Comparison of ENCODE assay signal across 1 cellular context in the genomic region with DNA sequence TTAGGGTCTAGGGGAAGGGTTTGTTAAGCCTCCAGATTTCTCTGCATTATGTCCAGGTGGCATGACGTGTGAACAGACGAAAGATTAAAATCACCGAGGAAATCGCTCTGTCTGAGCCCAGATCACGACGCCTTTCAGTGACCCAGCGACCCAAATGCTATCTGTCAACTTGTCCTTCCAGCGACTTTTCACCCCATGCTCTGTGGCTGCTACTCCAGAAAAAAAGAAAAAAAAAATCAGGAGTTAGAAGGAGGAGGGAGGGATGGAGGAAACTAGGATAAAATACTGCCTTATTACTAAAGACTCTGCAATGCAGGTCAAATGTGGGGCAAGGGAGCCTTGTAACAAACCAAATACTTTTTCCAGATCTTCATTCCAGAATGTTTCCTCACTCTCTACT.
TF ChIP-seq lines count a peak whose summit lies in the region.

No MANE protein-coding gene starts in this region.

TF ChIP-seq in GM23338, 12 proteins besides CTCF, POLR2A, EP300 and RAD21:
- TF ChIP-seq, protein P1, sequence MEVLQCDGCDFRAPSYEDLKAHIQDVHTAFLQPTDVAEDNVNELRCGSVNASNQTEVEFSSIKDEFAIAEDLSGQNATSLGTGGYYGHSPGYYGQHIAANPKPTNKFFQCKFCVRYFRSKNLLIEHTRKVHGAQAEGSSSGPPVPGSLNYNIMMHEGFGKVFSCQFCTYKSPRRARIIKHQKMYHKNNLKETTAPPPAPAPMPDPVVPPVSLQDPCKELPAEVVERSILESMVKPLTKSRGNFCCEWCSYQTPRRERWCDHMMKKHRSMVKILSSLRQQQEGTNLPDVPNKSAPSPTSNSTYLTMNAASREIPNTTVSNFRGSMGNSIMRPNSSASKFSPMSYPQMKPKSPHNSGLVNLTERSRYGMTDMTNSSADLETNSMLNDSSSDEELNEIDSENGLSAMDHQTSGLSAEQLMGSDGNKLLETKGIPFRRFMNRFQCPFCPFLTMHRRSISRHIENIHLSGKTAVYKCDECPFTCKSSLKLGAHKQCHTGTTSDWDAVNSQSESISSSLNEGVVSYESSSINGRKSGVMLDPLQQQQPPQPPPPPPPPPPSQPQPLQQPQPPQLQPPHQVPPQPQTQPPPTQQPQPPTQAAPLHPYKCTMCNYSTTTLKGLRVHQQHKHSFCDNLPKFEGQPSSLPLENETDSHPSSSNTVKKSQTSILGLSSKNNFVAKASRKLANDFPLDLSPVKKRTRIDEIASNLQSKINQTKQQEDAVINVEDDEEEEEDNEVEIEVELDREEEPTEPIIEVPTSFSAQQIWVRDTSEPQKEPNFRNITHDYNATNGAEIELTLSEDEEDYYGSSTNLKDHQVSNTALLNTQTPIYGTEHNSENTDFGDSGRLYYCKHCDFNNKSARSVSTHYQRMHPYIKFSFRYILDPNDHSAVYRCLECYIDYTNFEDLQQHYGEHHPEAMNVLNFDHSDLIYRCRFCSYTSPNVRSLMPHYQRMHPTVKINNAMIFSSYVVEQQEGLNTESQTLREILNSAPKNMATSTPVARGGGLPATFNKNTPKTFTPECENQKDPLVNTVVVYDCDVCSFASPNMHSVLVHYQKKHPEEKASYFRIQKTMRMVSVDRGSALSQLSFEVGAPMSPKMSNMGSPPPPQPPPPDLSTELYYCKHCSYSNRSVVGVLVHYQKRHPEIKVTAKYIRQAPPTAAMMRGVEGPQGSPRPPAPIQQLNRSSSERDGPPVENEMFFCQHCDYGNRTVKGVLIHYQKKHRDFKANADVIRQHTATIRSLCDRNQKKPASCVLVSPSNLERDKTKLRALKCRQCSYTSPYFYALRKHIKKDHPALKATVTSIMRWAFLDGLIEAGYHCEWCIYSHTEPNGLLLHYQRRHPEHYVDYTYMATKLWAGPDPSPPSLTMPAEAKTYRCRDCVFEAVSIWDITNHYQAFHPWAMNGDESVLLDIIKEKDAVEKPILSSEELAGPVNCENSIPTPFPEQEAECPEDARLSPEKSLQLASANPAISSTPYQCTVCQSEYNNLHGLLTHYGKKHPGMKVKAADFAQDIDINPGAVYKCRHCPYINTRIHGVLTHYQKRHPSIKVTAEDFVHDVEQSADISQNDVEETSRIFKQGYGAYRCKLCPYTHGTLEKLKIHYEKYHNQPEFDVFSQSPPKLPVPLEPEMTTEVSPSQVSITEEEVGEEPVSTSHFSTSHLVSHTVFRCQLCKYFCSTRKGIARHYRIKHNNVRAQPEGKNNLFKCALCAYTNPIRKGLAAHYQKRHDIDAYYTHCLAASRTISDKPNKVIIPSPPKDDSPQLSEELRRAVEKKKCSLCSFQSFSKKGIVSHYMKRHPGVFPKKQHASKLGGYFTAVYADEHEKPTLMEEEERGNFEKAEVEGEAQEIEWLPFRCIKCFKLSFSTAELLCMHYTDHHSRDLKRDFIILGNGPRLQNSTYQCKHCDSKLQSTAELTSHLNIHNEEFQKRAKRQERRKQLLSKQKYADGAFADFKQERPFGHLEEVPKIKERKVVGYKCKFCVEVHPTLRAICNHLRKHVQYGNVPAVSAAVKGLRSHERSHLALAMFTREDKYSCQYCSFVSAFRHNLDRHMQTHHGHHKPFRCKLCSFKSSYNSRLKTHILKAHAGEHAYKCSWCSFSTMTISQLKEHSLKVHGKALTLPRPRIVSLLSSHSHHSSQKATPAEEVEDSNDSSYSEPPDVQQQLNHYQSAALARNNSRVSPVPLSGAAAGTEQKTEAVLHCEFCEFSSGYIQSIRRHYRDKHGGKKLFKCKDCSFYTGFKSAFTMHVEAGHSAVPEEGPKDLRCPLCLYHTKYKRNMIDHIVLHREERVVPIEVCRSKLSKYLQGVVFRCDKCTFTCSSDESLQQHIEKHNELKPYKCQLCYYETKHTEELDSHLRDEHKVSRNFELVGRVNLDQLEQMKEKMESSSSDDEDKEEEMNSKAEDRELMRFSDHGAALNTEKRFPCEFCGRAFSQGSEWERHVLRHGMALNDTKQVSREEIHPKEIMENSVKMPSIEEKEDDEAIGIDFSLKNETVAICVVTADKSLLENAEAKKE (CRISPR knock-in tag; IDR thresholded peaks at IDR 0.05): no peak
- TF ChIP-seq STAT1 (IDR thresholded peaks at IDR 0.05; ENCODE audit: unreplicated experiment): no peak
